ENCODE assay signal across 1 cellular context in the genomic region with DNA sequence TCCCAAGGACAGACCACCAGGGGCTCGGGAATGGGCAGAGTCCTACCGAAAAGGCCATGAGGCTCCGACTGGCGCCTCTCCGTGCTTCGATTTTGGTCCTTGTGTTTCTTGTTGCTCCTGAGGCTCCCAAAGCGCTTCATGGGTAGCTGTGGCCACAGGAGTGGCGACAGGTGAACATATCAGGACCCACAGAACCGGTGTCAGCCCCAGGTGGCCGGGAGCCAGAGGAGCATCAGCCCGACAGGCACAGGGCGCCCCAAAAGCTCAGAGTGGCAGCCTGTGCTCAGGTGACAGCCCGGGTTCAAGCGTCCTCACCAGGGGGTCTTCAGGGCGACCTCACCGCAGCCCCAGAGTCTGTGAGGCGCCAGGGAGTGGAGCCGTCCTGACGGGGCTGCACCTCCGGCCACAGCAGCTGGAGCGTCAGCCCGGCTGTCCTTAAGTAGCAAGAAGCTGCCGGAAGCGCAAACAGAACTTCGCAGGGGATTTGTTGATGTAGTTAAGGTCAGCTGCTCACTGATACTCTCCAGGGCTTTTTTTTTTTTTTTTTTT.
TF ChIP-seq lines count a peak whose summit lies in the region.

No MANE protein-coding gene starts in this region.

TF ChIP-seq in HCT116, 20 proteins besides CTCF, POLR2A, EP300 and RAD21 (continued from another document):
- TF ChIP-seq, protein P1, sequence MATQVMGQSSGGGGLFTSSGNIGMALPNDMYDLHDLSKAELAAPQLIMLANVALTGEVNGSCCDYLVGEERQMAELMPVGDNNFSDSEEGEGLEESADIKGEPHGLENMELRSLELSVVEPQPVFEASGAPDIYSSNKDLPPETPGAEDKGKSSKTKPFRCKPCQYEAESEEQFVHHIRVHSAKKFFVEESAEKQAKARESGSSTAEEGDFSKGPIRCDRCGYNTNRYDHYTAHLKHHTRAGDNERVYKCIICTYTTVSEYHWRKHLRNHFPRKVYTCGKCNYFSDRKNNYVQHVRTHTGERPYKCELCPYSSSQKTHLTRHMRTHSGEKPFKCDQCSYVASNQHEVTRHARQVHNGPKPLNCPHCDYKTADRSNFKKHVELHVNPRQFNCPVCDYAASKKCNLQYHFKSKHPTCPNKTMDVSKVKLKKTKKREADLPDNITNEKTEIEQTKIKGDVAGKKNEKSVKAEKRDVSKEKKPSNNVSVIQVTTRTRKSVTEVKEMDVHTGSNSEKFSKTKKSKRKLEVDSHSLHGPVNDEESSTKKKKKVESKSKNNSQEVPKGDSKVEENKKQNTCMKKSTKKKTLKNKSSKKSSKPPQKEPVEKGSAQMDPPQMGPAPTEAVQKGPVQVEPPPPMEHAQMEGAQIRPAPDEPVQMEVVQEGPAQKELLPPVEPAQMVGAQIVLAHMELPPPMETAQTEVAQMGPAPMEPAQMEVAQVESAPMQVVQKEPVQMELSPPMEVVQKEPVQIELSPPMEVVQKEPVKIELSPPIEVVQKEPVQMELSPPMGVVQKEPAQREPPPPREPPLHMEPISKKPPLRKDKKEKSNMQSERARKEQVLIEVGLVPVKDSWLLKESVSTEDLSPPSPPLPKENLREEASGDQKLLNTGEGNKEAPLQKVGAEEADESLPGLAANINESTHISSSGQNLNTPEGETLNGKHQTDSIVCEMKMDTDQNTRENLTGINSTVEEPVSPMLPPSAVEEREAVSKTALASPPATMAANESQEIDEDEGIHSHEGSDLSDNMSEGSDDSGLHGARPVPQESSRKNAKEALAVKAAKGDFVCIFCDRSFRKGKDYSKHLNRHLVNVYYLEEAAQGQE (IDR thresholded peaks at IDR 0.05; ENCODE audit: low read depth) = no peak
